Comparison of ENCODE assay signal across 12 cellular contexts in genomic region chr1:220137006-220137794, GRCh38. TPM values are rescaled to one million over a fixed set of nuclear protein-coding genes. Genes with fewer than 3 reads are reported as not detected.
DNase-seq lines count a peak whose midpoint lies in the region; ATAC-seq and TF ChIP-seq lines count a peak whose summit lies in the region.
"Had no signal": no experiment of that assay in that cellular context is flagged by ENCODE, and none has a peak within 500 bp of the region (broad histone marks: within the 10 kb centered on the region; RNA-seq: fewer than 3 reads in every experiment).

No MANE protein-coding gene starts in this region.

- ATAC-seq in GM21381 (IDR thresholded peaks at IDR 0.05; ENCODE audit: unreplicated experiment), result no peak
- ATAC-seq: sciatic nerve had no signal

- peak overlapping the region in 1 of 5 experiments; percentile 46 for H3K4me3 Mint-ChIP-seq in brain
- H3K4me3 Mint-ChIP-seq: endodermal cell had no signal

- peaks cover 79% of the 10 kb centered on the region for H3K36me3 ChIP-seq in mesodermal cell (ENCODE audit: control insufficient read depth, insufficient read depth, low read length)

- peaks cover 8% of the 10 kb centered on the region for H3K4me1 Mint-ChIP-seq in brain
- H3K4me1 Mint-ChIP-seq: endodermal cell had no signal

- no peaks in the 10 kb centered on the region for H3K9me3 Mint-ChIP-seq in brain
- H3K9me3 Mint-ChIP-seq: endodermal cell had no signal

- 91 to 100% methylated on average over 4 to 6 of the region's 9 CpGs for WGBS in mesodermal cell (ENCODE audit: insufficient coverage in 2 of 2), 2 experiments

- peak overlapping the region; percentile 86 for H3K27ac ChIP-seq in mesodermal cell (ENCODE audit: low read depth, low read length, severe bottlenecking)
- H3K27ac ChIP-seq: SK-N-MC had no signal

- H3K4me3 ChIP-seq in mesodermal cell (ENCODE audit: extremely low read depth, insufficient read depth, low read length, poor library complexity, severe bottlenecking), result no peak overlapping the region
- H3K4me3 ChIP-seq: SK-N-MC had no signal

- no peaks in the 10 kb centered on the region for H3K27me3 Mint-ChIP-seq in brain

- no peaks in the 10 kb centered on the region for H3K4me1 ChIP-seq in mesodermal cell (ENCODE audit: control insufficient read depth, insufficient read depth, low read length, poor library complexity, severe bottlenecking)

- TF ChIP-seq CTCF in brain (conservative IDR thresholded peaks at IDR 0.05), result no peak

- no peaks in the 10 kb centered on the region for H3K9me3 ChIP-seq in mesodermal cell (ENCODE audit: control insufficient read depth, low read length)

- peaks cover 82% of the 10 kb centered on the region for H3K36me3 Mint-ChIP-seq in brain

- peak; percentile 16 for DNase-seq in Daoy (ENCODE audit: low read depth)
- DNase-seq in KG1 (lab: John Stamatoyannopoulos, UW), result peak; percentile 40
- no peak for DNase-seq in NCI-H1105 treated with DMSO at 0.1 percent for 48 hours (lab: John Stamatoyannopoulos, UW)
- no peak for DNase-seq in stimulated activated CD4-positive, alpha-beta T cell treated with anti-CD3 and anti-CD28 coated beads, Interleukin-4, amount 100 ng/mL, for 4 hours
- no peak for DNase-seq in NCI-H2171 treated with DMSO at 0.1 percent for 48 hours (lab: John Stamatoyannopoulos, UW)
- DNase-seq: endodermal cell, NCI-H2029 treated with DMSO at 0.1 percent for 48 hours had no signal

- H3K27ac Mint-ChIP-seq in brain, result peak overlapping the region in 3 of 5 experiments; percentile 2 to 83 (median 37)
- H3K27ac Mint-ChIP-seq: endodermal cell had no signal

RNA-seq across cellular contexts. Expression of gene IARS2, which starts 43.3 kb away (rescaled TPM):
- 88.2 and 89.5 TPM in 2 replicates for total RNA-seq in Daoy (2014; rRNA removed; shearing (Covaris generic))
- 24.1 TPM for polyA plus RNA-seq in brain (ENCODE audit: insufficient read depth, low read depth, low replicate concordance)
- 77.1 TPM for polyA plus RNA-seq in mesodermal cell (2013, experiment 1 of 2)
- polyA plus RNA-seq in mesodermal cell (2013, experiment 2 of 2), result 80.2 TPM

RNA-seq across cellular contexts. Expression of gene BPNT1, which starts 47.6 kb away (rescaled TPM):
- total RNA-seq in Daoy (2014; rRNA removed; shearing (Covaris generic)), result 43.1 and 46.6 TPM in 2 replicates
- 40.1 TPM for polyA plus RNA-seq in brain (ENCODE audit: insufficient read depth, low read depth, low replicate concordance)
- 19.1 TPM for polyA plus RNA-seq in mesodermal cell (2013, experiment 1 of 2)
- polyA plus RNA-seq in mesodermal cell (2013, experiment 2 of 2), result 20.4 TPM

Comparison
In these comparisons a context has a peak if more than half of its experiments do, and no peak if none do; other contexts are left out.
1. DNase-seq: peak in Daoy (single experiment) and KG1 (single experiment); none in NCI-H1105 treated with DMSO at 0.1 percent for 48 hours (single experiment), stimulated activated CD4-positive, alpha-beta T cell treated with anti-CD3 and anti-CD28 coated beads, Interleukin-4, amount 100 ng/mL, for 4 hours (0 of 2) and NCI-H2171 treated with DMSO at 0.1 percent for 48 hours (single experiment).